In the genomic region with DNA sequence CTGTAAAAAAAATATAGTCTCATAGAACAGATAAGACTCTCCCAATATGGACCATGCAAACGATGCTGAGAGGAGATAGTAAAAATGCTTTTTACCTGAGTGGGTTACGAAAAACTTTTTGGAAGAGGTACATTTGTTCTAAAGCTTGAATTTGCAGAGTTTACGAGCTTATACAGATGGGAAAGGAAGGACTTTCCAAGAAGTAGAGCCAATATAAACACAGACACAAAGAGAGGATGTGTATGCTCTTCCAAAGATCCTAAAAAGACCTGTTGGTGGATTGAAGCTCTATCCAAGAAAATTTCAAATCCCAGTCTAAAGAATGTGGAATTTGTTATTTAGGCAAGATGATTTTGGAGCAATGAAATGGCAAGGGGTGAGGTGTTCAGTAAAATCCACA, we compare ENCODE assay signal across 16 cellular contexts.
DNase-seq lines count a peak whose midpoint lies in the region; ATAC-seq and TF ChIP-seq lines count a peak whose summit lies in the region.
"Had no signal": no experiment of that assay in that cellular context is flagged by ENCODE, and none has a peak within 500 bp of the region (broad histone marks: within the 10 kb centered on the region; RNA-seq: fewer than 3 reads in every experiment).

No MANE protein-coding gene starts in this region.

- H3F3A ChIP-seq in PC-3 (ENCODE audit: low read length, unreplicated experiment) = peaks cover 9% of the 10 kb centered on the region

- no peaks in the 10 kb centered on the region for H3K9me2 ChIP-seq in PC-3 (replicated peaks; ENCODE audit: low read length)

- peak; percentile 66 for DNase-seq in PC-3
- no peak for DNase-seq in heart right ventricle
- no peak for DNase-seq in sigmoid colon
- no peak for DNase-seq in colonic mucosa
- DNase-seq in iPS-NIHi7 (ENCODE audit: extremely low spot score) = no peak
- DNase-seq in RKO (ENCODE audit: low spot score) = no peak
- no peak for DNase-seq in activated CD4-positive, alpha-beta T cell treated with anti-CD3 and anti-CD28 coated beads for 48 hours
- DNase-seq: BE2C; CD4-positive, alpha-beta memory T cell; DMS79; GOT3; H9 had no signal

- H3K27me3 ChIP-seq in PC-3 (ENCODE audit: low read length) (no peaks in the 10 kb centered on the region), heart right ventricle (no peaks in the 10 kb centered on the region), muscle layer of colon (ENCODE audit: control insufficient read depth in 1 of 2, insufficient read depth in 2 of 2, low read length in 2 of 2) (no peaks in the 10 kb centered on the region), sigmoid colon (no peaks in the 10 kb centered on the region), colonic mucosa (no peaks in the 10 kb centered on the region)
- H3K27me3 ChIP-seq: BE2C had no signal

- H3K36me3 ChIP-seq in PC-3 (ENCODE audit: low read depth, low read length) (no peaks in the 10 kb centered on the region), heart right ventricle (no peaks in the 10 kb centered on the region), muscle layer of colon (ENCODE audit: insufficient read depth, low read length) (no peaks in the 10 kb centered on the region), sigmoid colon (no peaks in the 10 kb centered on the region), colonic mucosa (no peaks in the 10 kb centered on the region)
- H3K36me3 ChIP-seq: BE2C had no signal

- POLR2A ChIA-PET in PC-3 (lab: Charles Lee; ENCODE audit: unreplicated experiment) = interaction anchor here (0.6 kb wide), 2 partner anchors 17 to 1256 kb away, joined by 6 to 16 read pairs; no protein-coding TSS in a partner anchor

- intact Hi-C loops in PC-3 (cut with micrococcal nuclease) = loop anchor here (2.0 kb wide), 2 partner anchors 27 to 93 kb away; no protein-coding TSS in a partner anchor
- intact Hi-C loops in heart right ventricle (cut with DNase I) = no loop called here
- intact Hi-C loops in sigmoid colon (cut with DNase I) = loop anchor here (10.0 kb wide), 1 partner anchor 239 kb away; no protein-coding TSS in a partner anchor
- intact Hi-C loops in colonic mucosa (cut with DNase I) = no loop called here

- no peak overlapping the region for H3K9ac ChIP-seq in PC-3 (ENCODE audit: low read length)
- no peak overlapping the region for H3K9ac ChIP-seq in muscle layer of colon (ENCODE audit: low read length)
- H3K9ac ChIP-seq in colonic mucosa (ENCODE audit: low read depth in 2 of 2, low read length in 2 of 2) = no peak overlapping the region

- H3K79me2 ChIP-seq in PC-3 (ENCODE audit: low read length) = no peaks in the 10 kb centered on the region

- 42 to 43% methylated on average over 3 of the region's 3 CpGs for WGBS in heart right ventricle, 2 donors
- 55 to 60% methylated on average over 3 of the region's 3 CpGs for WGBS in sigmoid colon, 2 donors

- H3K9me3 ChIP-seq in PC-3 (ENCODE audit: low read length) (no peaks in the 10 kb centered on the region), heart right ventricle (peaks cover 0 to 3% (median 0%) of the 10 kb centered on the region in 11 donors), muscle layer of colon (ENCODE audit: low read length) (no peaks in the 10 kb centered on the region), sigmoid colon (no peaks in the 10 kb centered on the region), colonic mucosa (no peaks in the 10 kb centered on the region)
- H3K9me3 ChIP-seq: A549 had no signal

- TF ChIP-seq POLR2A in sigmoid colon (IDR thresholded peaks at IDR 0.05) = no peak

- ATAC-seq in PC-3 (peak; percentile 51), heart right ventricle (peak in 6 of 8 donors; percentile 40 to 61 (median 52))
- ATAC-seq: A549, GM12878 had no signal

- H3K4me3 ChIP-seq in PC-3 (ENCODE audit: low read length) (no peak overlapping the region), heart right ventricle (no peak overlapping the region), muscle layer of colon (ENCODE audit: low read depth in 1 of 2, low read length in 2 of 2) (no peak overlapping the region), sigmoid colon (no peak overlapping the region), colonic mucosa (no peak overlapping the region)
- H3K4me3 ChIP-seq: A549, GM12878 had no signal

- H3K4me1 ChIP-seq in PC-3 (ENCODE audit: insufficient read depth, low read length) = peaks cover 65% of the 10 kb centered on the region
- peaks cover 0 to 24% (median 7%) of the 10 kb centered on the region in 9 donors for H3K4me1 ChIP-seq in heart right ventricle
- H3K4me1 ChIP-seq in muscle layer of colon (ENCODE audit: insufficient read depth, low read length) = peaks cover 26% of the 10 kb centered on the region
- H3K4me1 ChIP-seq in sigmoid colon = peaks cover 0 to 50% (median 43%) of the 10 kb centered on the region in 4 donors
- H3K4me1 ChIP-seq in colonic mucosa = no peaks in the 10 kb centered on the region
- H3K4me1 ChIP-seq: A549 had no signal

- peak overlapping the region; percentile 12 for H3K4me2 ChIP-seq in PC-3 (ENCODE audit: low read length)
- H3K4me2 ChIP-seq: A549 had no signal

- H3K27ac ChIP-seq in PC-3 (ENCODE audit: low read length) (no peak overlapping the region), heart right ventricle (peak overlapping the region in 9 of 10 donors; percentile 0 to 71 (median 29)), muscle layer of colon (ENCODE audit: low read depth, low read length) (peak overlapping the region; percentile 37), sigmoid colon (peak overlapping the region in 3 of 4 donors; percentile 52 to 73 (median 61)), colonic mucosa (no peak overlapping the region)
- H3K27ac ChIP-seq: A549, C4-2B had no signal

- TF ChIP-seq CTCF in PC-3 (conservative IDR thresholded peaks at IDR 0.05; ENCODE audit: low read depth, low read length) (no peak), heart right ventricle (IDR thresholded peaks at IDR 0.05) (no peak), sigmoid colon (IDR thresholded peaks at IDR 0.05) (no peak), colonic mucosa (IDR thresholded peaks at IDR 0.05) (no peak)

- BruUV-seq in PC-3 (replicated peaks; lab: Mats Ljungman, UMichigan) = no TSS peak

- H2AFZ ChIP-seq in PC-3 (ENCODE audit: low read length) = no peak overlapping the region

- peak in 2 of 4 donors; percentile 37 to 42 for TF ChIP-seq EP300 in sigmoid colon (IDR thresholded peaks at IDR 0.05)

- CTCF ChIA-PET in PC-3 (lab: Charles Lee) = interaction anchor here (0.6 kb wide), 1 partner anchor 114 kb away, joined by 3 read pairs; no protein-coding TSS in a partner anchor

- H4K20me1 ChIP-seq in PC-3 (ENCODE audit: low read length) = no peaks in the 10 kb centered on the region

Comparison
In these comparisons a context has a peak if more than half of its experiments do, and no peak if none do; other contexts are left out.
1. H3K27ac ChIP-seq: peak in heart right ventricle (9 of 10), muscle layer of colon (single experiment) and sigmoid colon (3 of 4); none in PC-3 (single experiment) and colonic mucosa (single experiment).
2. intact Hi-C loops: an anchor here in PC-3 (2.0 kb wide) and sigmoid colon (10.0 kb wide); none called in heart right ventricle and colonic mucosa.